29 cellular contexts compared by ENCODE assay signal in the genomic region with DNA sequence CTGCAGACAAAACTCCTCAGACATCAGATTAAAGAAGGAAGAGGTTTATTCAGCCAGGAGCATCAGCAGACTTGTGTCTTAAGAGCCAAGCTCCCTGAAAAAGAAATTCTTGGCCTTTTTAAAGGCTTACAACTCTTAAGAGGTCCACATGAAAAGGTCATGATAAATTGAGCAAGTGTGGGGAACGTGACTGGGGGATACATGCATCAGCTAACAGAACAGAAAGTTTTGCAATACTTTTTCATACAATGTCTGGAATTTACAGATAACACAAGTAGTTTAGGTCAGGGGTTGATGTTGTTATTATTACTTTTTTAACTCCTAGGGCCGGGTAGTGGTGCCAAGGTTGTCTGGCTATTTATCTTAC. TPM values are rescaled to one million over a fixed set of nuclear protein-coding genes. Genes with fewer than 3 reads are reported as not detected.
DNase-seq lines count a peak whose midpoint lies in the region; ATAC-seq and TF ChIP-seq lines count a peak whose summit lies in the region.
"Had no signal": no experiment of that assay in that cellular context is flagged by ENCODE, and none has a peak within 500 bp of the region (broad histone marks: within the 10 kb centered on the region; RNA-seq: fewer than 3 reads in every experiment).

No MANE protein-coding gene starts in this region.

- no peak overlapping the region for H3K27ac ChIP-seq in CD4-positive, alpha-beta T cell (ENCODE audit: low read depth, low read length)
- H3K27ac ChIP-seq: ascending aorta, C4-2B, colonic mucosa, epithelial cell of prostate, left lung, neural progenitor cell, suprapubic skin, WERI-Rb-1 had no signal

- POLR2A ChIA-PET in activated CD4-positive, alpha-beta T cell treated with anti-CD3 and anti-CD28 coated beads for 36 hours (lab: Charles Lee): no interaction called here
- POLR2A ChIA-PET in CD4-positive, alpha-beta T cell (lab: Charles Lee): no interaction called here
- POLR2A ChIA-PET in activated CD4-positive, alpha-beta memory T cell treated with anti-CD3 and anti-CD28 coated beads, Interleukin-2, amount 10 ng/mL, durations not matched to agents 7 days and 5 days (lab: Charles Lee): no interaction called here

- intact Hi-C loops in activated CD4-positive, alpha-beta T cell treated with anti-CD3 and anti-CD28 coated beads for 36 hours (cut with DNase I, micrococcal nuclease): no loop called here
- intact Hi-C loops in CD4-positive, alpha-beta T cell (cut with DNase I, micrococcal nuclease): no loop called here

- peak overlapping the region; percentile 68 for H3K27ac Mint-ChIP-seq in activated CD4-positive, alpha-beta T cell treated with anti-CD3 and anti-CD28 coated beads for 36 hours
- peak overlapping the region; percentile 20 for H3K27ac Mint-ChIP-seq in CD4-positive, alpha-beta T cell
- H3K27ac Mint-ChIP-seq in activated CD4-positive, alpha-beta memory T cell treated with anti-CD3 and anti-CD28 coated beads, Interleukin-2, amount 10 ng/mL, durations not matched to agents 7 days and 5 days: peak overlapping the region; percentile 82
- H3K27ac Mint-ChIP-seq: activated naive CD4-positive, alpha-beta T cell treated with anti-CD3 and anti-CD28 coated beads, Interleukin-2, amount 50 U/mL, for 24 hours; HFFc6; neural progenitor cell had no signal

- no peak for ATAC-seq in activated CD4-positive, alpha-beta T cell treated with anti-CD3 and anti-CD28 coated beads for 36 hours
- no peak for ATAC-seq in CD4-positive, alpha-beta T cell (ENCODE audit: poor library complexity)
- no peak for ATAC-seq in activated CD4-positive, CD25-positive, alpha-beta regulatory T cell treated with anti-CD3 and anti-CD28 coated beads, Interleukin-2, amount 50 U/mL, for 24 hours
- ATAC-seq in omental fat pad (ENCODE audit: low FRiP score): no peak
- ATAC-seq: left lung, right cardiac atrium had no signal

- TF ChIP-seq CTCF in CD4-positive, alpha-beta T cell (IDR thresholded peaks at IDR 0.05): no peak
- TF ChIP-seq CTCF in fibroblast of the aortic adventitia (IDR thresholded peaks at IDR 0.05; ENCODE audit: insufficient read depth, low read length) (no peak), omental fat pad (IDR thresholded peaks at IDR 0.05) (no peak)

- no peak for DNase-seq in activated CD4-positive, alpha-beta T cell treated with anti-CD3 and anti-CD28 coated beads for 36 hours
- DNase-seq in activated CD4-positive, alpha-beta T cell treated with anti-CD3 and anti-CD28 coated beads for 1 hour: no peak
- DNase-seq in CD4-positive, alpha-beta T cell: no peak
- no peak for DNase-seq in activated CD4-positive, alpha-beta memory T cell treated with anti-CD3 and anti-CD28 coated beads, Interleukin-2, amount 10 ng/mL, durations not matched to agents 7 days and 5 days
- peak; percentile 48 for DNase-seq in fibroblast of the aortic adventitia (ENCODE audit: low read depth)
- no peak for DNase-seq in omental fat pad (ENCODE audit: low spot score)
- DNase-seq in pons (ENCODE audit: low spot score): no peak
- DNase-seq: activated CD4-positive, alpha-beta T cell treated with anti-CD3 and anti-CD28 coated beads, Interleukin-2, amount 50 U/mL, for 4 hours; colonic mucosa; effector CD4-positive, alpha-beta T cell; GOT3; HFFc6; left lung; NCI-H1048; NCI-H1694; posterior cingulate gyrus; right cardiac atrium; Right ventricle myocardium superior; stimulated activated naive CD4-positive, alpha-beta T cell treated with Interleukin-2 at 50 U/mL for 16 hours; WERI-Rb-1 had no signal

- no peaks in the 10 kb centered on the region for H3K9me3 ChIP-seq in CD4-positive, alpha-beta T cell (ENCODE audit: control insufficient read depth, low read length)
- H3K9me3 ChIP-seq: ascending aorta, colonic mucosa, left lung, suprapubic skin had no signal

- no peaks in the 10 kb centered on the region for H3K27me3 Mint-ChIP-seq in activated CD4-positive, alpha-beta T cell treated with anti-CD3 and anti-CD28 coated beads for 36 hours
- no peaks in the 10 kb centered on the region for H3K27me3 Mint-ChIP-seq in CD4-positive, alpha-beta T cell
- no peaks in the 10 kb centered on the region for H3K27me3 Mint-ChIP-seq in activated CD4-positive, alpha-beta memory T cell treated with anti-CD3 and anti-CD28 coated beads, Interleukin-2, amount 10 ng/mL, durations not matched to agents 7 days and 5 days
- H3K27me3 Mint-ChIP-seq: activated naive CD4-positive, alpha-beta T cell treated with anti-CD3 and anti-CD28 coated beads, Interleukin-2, amount 50 U/mL, for 24 hours; memory B cell had no signal

- peaks cover 20% of the 10 kb centered on the region for H3K4me1 Mint-ChIP-seq in activated CD4-positive, alpha-beta T cell treated with anti-CD3 and anti-CD28 coated beads for 36 hours
- H3K4me1 Mint-ChIP-seq in CD4-positive, alpha-beta T cell (ENCODE audit: low read depth): peaks cover 5% of the 10 kb centered on the region
- H3K4me1 Mint-ChIP-seq in activated CD4-positive, alpha-beta memory T cell treated with anti-CD3 and anti-CD28 coated beads, Interleukin-2, amount 10 ng/mL, durations not matched to agents 7 days and 5 days: peaks cover 23% of the 10 kb centered on the region

- H3K27me3 ChIP-seq in CD4-positive, alpha-beta T cell (ENCODE audit: control insufficient read depth, insufficient read depth, low read length): no peaks in the 10 kb centered on the region
- H3K27me3 ChIP-seq: ascending aorta, colonic mucosa, left lung, neural progenitor cell, suprapubic skin had no signal

- H3K4me3 Mint-ChIP-seq in activated CD4-positive, alpha-beta T cell treated with anti-CD3 and anti-CD28 coated beads for 36 hours: peak overlapping the region; percentile 48
- no peak overlapping the region for H3K4me3 Mint-ChIP-seq in CD4-positive, alpha-beta T cell
- peak overlapping the region; percentile 74 for H3K4me3 Mint-ChIP-seq in activated CD4-positive, alpha-beta memory T cell treated with anti-CD3 and anti-CD28 coated beads, Interleukin-2, amount 10 ng/mL, durations not matched to agents 7 days and 5 days
- H3K4me3 Mint-ChIP-seq: HFFc6, neural progenitor cell had no signal

- CTCF ChIA-PET in activated CD4-positive, alpha-beta T cell treated with anti-CD3 and anti-CD28 coated beads for 36 hours (lab: Charles Lee): no interaction called here
- CTCF ChIA-PET in CD4-positive, alpha-beta T cell (lab: Charles Lee): no interaction called here
- CTCF ChIA-PET in activated CD4-positive, alpha-beta memory T cell treated with anti-CD3 and anti-CD28 coated beads, Interleukin-2, amount 10 ng/mL, durations not matched to agents 7 days and 5 days (lab: Charles Lee): interaction anchor here (0.9 kb wide), 1 partner anchor 11 kb away, joined by 3 read pairs; no protein-coding TSS in a partner anchor

- peaks cover 5% of the 10 kb centered on the region for H3K36me3 Mint-ChIP-seq in activated CD4-positive, alpha-beta T cell treated with anti-CD3 and anti-CD28 coated beads for 36 hours (ENCODE audit: low read depth)
- no peaks in the 10 kb centered on the region for H3K36me3 Mint-ChIP-seq in CD4-positive, alpha-beta T cell (ENCODE audit: low read depth)
- no peaks in the 10 kb centered on the region for H3K36me3 Mint-ChIP-seq in activated CD4-positive, alpha-beta memory T cell treated with anti-CD3 and anti-CD28 coated beads, Interleukin-2, amount 10 ng/mL, durations not matched to agents 7 days and 5 days (ENCODE audit: low read depth)

- H3K9me3 Mint-ChIP-seq in activated CD4-positive, alpha-beta T cell treated with anti-CD3 and anti-CD28 coated beads for 36 hours (ENCODE audit: low read depth): no peaks in the 10 kb centered on the region
- H3K9me3 Mint-ChIP-seq in CD4-positive, alpha-beta T cell: no peaks in the 10 kb centered on the region
- H3K9me3 Mint-ChIP-seq in activated CD4-positive, alpha-beta memory T cell treated with anti-CD3 and anti-CD28 coated beads, Interleukin-2, amount 10 ng/mL, durations not matched to agents 7 days and 5 days: no peaks in the 10 kb centered on the region
- H3K9me3 Mint-ChIP-seq: activated naive CD4-positive, alpha-beta T cell treated with anti-CD3 and anti-CD28 coated beads, Interleukin-2, amount 50 U/mL, for 24 hours; HFFc6; memory B cell had no signal

- H3K4me3 ChIP-seq in fibroblast of the aortic adventitia (ENCODE audit: low read depth, low read length): no peak overlapping the region
- H3K4me3 ChIP-seq: colonic mucosa, left lung, neural progenitor cell, smooth muscle cell, suprapubic skin had no signal

RNA-seq across cellular contexts. Expression of a gene that starts 55.6 kb away (rescaled TPM):
- 100 to 1,000 TPM; 320 to 414 TPM for total RNA-seq in activated CD4-positive, alpha-beta T cell treated with anti-CD3 and anti-CD28 coated beads for 36 hours
- total RNA-seq in CD4-positive, alpha-beta T cell: 100 to 1,000 TPM; 310 to 317 TPM
- 100 to 1,000 TPM; 225 to 236 TPM for total RNA-seq in activated CD4-positive, alpha-beta memory T cell treated with anti-CD3 and anti-CD28 coated beads, Interleukin-2, amount 10 ng/mL, durations not matched to agents 7 days and 5 days
- total RNA-seq in fibroblast of the aortic adventitia (ENCODE audit: low replicate concordance): 245 and 277 TPM in 2 replicates
- total RNA-seq in omental fat pad: 100 to 1,000 TPM; 168 to 207 (median 184) TPM

Comparison
In these comparisons a context has a peak if more than half of its experiments do, and no peak if none do; other contexts are left out.
1. H3K27ac Mint-ChIP-seq: peak in every context shown above with its lines; median percentile 82 in activated CD4-positive, alpha-beta memory T cell treated with anti-CD3 and anti-CD28 coated beads, Interleukin-2, amount 10 ng/mL, durations not matched to agents 7 days and 5 days; 68 in activated CD4-positive, alpha-beta T cell treated with anti-CD3 and anti-CD28 coated beads for 36 hours; 20 in CD4-positive, alpha-beta T cell.